8 cellular contexts compared by ENCODE assay signal in the genomic region with DNA sequence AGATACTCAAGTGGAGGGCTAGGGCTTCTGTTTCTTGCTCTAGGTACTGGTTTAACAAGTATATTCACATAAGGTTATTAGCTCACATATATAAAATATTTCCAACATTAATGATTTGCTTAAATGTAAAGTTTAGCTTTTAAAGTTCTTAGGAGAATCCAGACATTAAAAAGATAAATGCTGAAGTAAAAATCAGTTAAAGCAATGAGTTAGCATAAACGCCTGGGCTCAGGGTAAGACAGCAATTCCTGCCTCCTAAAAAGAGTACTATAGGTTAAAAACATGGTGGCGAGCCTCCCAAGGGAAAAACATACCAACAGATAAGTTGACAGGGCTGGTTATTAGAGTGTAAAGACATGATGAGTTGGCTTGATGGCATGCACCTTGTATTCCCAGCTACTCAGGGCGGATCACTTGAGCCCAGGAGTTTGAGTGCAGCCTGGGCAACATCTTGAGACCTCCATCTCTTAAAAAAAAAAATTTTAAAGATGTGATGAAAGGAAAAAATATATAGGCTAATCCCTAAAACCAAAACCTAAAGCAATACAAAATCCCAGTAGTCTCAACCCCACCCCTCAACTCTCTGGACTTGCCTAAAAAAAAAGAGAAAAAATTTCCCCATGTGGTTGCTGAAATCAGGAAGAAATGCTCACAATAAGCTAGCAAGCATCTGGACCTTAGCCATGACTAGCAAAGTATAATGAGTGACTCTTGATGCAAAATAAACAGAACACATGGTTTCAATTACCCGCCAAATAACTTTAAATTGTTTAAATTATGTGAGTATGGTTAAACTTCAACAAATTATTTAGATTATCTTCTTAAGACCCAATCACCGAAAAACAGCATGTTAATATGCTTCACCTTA. TPM values are rescaled to one million over a fixed set of nuclear protein-coding genes. Genes with fewer than 3 reads are reported as not detected.
DNase-seq lines count a peak whose midpoint lies in the region; ATAC-seq and TF ChIP-seq lines count a peak whose summit lies in the region.

No MANE protein-coding gene starts in this region.

- no peak overlapping the region for H3K4me3 ChIP-seq in OCI-LY7 (ENCODE audit: low read depth, low read length, poor library complexity, severe bottlenecking)
- H3K4me3 ChIP-seq in gastrocnemius medialis = no peak overlapping the region
- no peak overlapping the region for H3K4me3 ChIP-seq in effector memory CD4-positive, alpha-beta T cell (ENCODE audit: insufficient read depth, low read depth, low read length, poor library complexity, severe bottlenecking)

- POLR2A ChIA-PET in OCI-LY7 (lab: Charles Lee) = interaction anchor here (0.5 to 1.1 kb wide), 6 partner anchors 11 to 244 kb away, joined by 3 to 5 read pairs (median 3); no protein-coding TSS in a partner anchor

- H3K9me2 ChIP-seq in OCI-LY7 (ENCODE audit: insufficient read depth, low read length) = no peaks in the 10 kb centered on the region

- no peaks in the 10 kb centered on the region for H3K27me3 ChIP-seq in gastrocnemius medialis
- H3K27me3 ChIP-seq in effector memory CD4-positive, alpha-beta T cell (replicated peaks; ENCODE audit: control insufficient read depth, insufficient read depth, low read length, poor library complexity, severe bottlenecking) = no peaks in the 10 kb centered on the region

- H3K36me3 ChIP-seq in OCI-LY7 (ENCODE audit: insufficient read depth, low read length) = peaks cover 65% of the 10 kb centered on the region
- H3K36me3 ChIP-seq in gastrocnemius medialis = peaks cover 0 to 17% of the 10 kb centered on the region in 2 donors
- H3K36me3 ChIP-seq in effector memory CD4-positive, alpha-beta T cell (ENCODE audit: control insufficient read depth, insufficient read depth, low read length) = peaks cover 12% of the 10 kb centered on the region

- ATAC-seq in gastrocnemius medialis (no peak), GM19395 (IDR thresholded peaks at IDR 0.05; ENCODE audit: unreplicated experiment) (no peak)

- H3K9me3 ChIP-seq in OCI-LY7 (ENCODE audit: low read length) (peaks cover 6% of the 10 kb centered on the region; the same call in 1 of the 2 replicates), gastrocnemius medialis (no peaks in the 10 kb centered on the region)
- no peaks in the 10 kb centered on the region for H3K9me3 ChIP-seq in effector memory CD4-positive, alpha-beta T cell (ENCODE audit: control insufficient read depth, low read length)

- in situ Hi-C loops in gastrocnemius medialis (cut with MboI; ENCODE audit: low sequenced_read_pairs in 4 of 4) = loop anchor here in 2 of 4 donors (10.0 to 25.0 kb wide), 2 partner anchors 144 to 417 kb away; a partner anchor contains a TSS

- DNase-seq in NCI-H82 (lab: John Stamatoyannopoulos, UW) (peak; percentile 51), NCI-H82 treated with DMSO at 0.1 percent for 48 hours (lab: John Stamatoyannopoulos, UW; ENCODE audit: unreplicated experiment) (no peak), OCI-LY7 (ENCODE audit: low spot score) (no peak), epidermal melanocyte (ENCODE audit: insufficient read length, low spot score) (peak; percentile 32), gastrocnemius medialis (no peak), cortex of kidney (lab: John Stamatoyannopoulos, UW) (no peak)
- DNase-seq in effector memory CD4-positive, alpha-beta T cell = no peak

- peak overlapping the region; percentile 88; the same call in 1 of the 2 replicates for H3K4me2 ChIP-seq in OCI-LY7 (ENCODE audit: low read length)

- intact Hi-C loops in OCI-LY7 (cut with micrococcal nuclease; ENCODE audit: unreplicated experiment) = loop anchor here (5.0 kb wide), 2 partner anchors 47 to 417 kb away; a partner anchor contains a TSS
- intact Hi-C loops in gastrocnemius medialis (cut with DNase I; ENCODE audit: low total_unique reads) = loop anchor here (5.0 kb wide), 1 partner anchor 1272 kb away; a partner anchor contains a TSS

- peaks cover 33% of the 10 kb centered on the region for H3K4me1 ChIP-seq in OCI-LY7 (ENCODE audit: insufficient read depth, low read length, poor library complexity, severe bottlenecking)
- peaks cover 48 to 73% of the 10 kb centered on the region in 2 donors for H3K4me1 ChIP-seq in gastrocnemius medialis
- peaks cover 8% of the 10 kb centered on the region for H3K4me1 ChIP-seq in effector memory CD4-positive, alpha-beta T cell (ENCODE audit: control insufficient read depth, insufficient read depth, low read length, poor library complexity, severe bottlenecking)

- H3K79me2 ChIP-seq in OCI-LY7 (ENCODE audit: insufficient read depth, low read depth, low read length) = peaks cover 82% of the 10 kb centered on the region

- H3K27ac ChIP-seq in OCI-LY7 (ENCODE audit: low read depth, low read length, poor library complexity, severe bottlenecking) = no peak overlapping the region
- H3K27ac ChIP-seq in gastrocnemius medialis = peak overlapping the region; percentile 34 to 100 (median 95)
- no peak overlapping the region for H3K27ac ChIP-seq in effector memory CD4-positive, alpha-beta T cell (ENCODE audit: insufficient read depth, low read length, poor library complexity, severe bottlenecking)

- CTCF ChIA-PET in OCI-LY7 (lab: Charles Lee; ENCODE audit: unreplicated experiment) = interaction anchor here (0.5 to 1.4 kb wide), 2 partner anchors 16 to 128 kb away, joined by 3 read pairs; no protein-coding TSS in a partner anchor

- H4K20me1 ChIP-seq in OCI-LY7 (ENCODE audit: insufficient read depth, low read length) = 0 out of 2 replicates have a peak, but pooled peaks cover 6% of the 10 kb centered on the region

- no peak for TF ChIP-seq POLR2A in gastrocnemius medialis (IDR thresholded peaks at IDR 0.05)

- H2AFZ ChIP-seq in OCI-LY7 (ENCODE audit: low read length) = no peak overlapping the region

- TF ChIP-seq CTCF in OCI-LY7 (conservative IDR thresholded peaks at IDR 0.05; ENCODE audit: low read length) (no peak), gastrocnemius medialis (IDR thresholded peaks at IDR 0.05 in 4 of 5, conservative IDR thresholded peaks at IDR 0.05 in 1 of 5) (no peak)

- BruUV-seq in OCI-LY7 (replicated peaks; lab: Mats Ljungman, UMichigan) = no TSS peak

RNA-seq across cellular contexts. Expression of a gene that starts 3.6 kb away (rescaled TPM):
- 25.7 and 35.9 TPM in 2 replicates for total RNA-seq in OCI-LY7 (2014; rRNA removed; shearing (Covaris generic))
- total RNA-seq in OCI-LY7 (2022) = 51.0 and 53.8 TPM in 2 replicates
- total RNA-seq in gastrocnemius medialis = 10 to 100 TPM; 34.9 to 77.8 (median 46.1) TPM

Comparison
In these comparisons a context has a peak if more than half of its experiments do, and no peak if none do; other contexts are left out.
1. DNase-seq: peak in NCI-H82 (single experiment) and epidermal melanocyte (single experiment); none in NCI-H82 treated with DMSO at 0.1 percent for 48 hours (single experiment), OCI-LY7 (single experiment), gastrocnemius medialis (0 of 2), cortex of kidney (single experiment) and effector memory CD4-positive, alpha-beta T cell (0 of 3).
2. H3K27ac ChIP-seq: peak in gastrocnemius medialis (4 of 4); none in OCI-LY7 (single experiment) and effector memory CD4-positive, alpha-beta T cell (single experiment).